ENCODE assay signal across 10 cellular contexts in genomic region chr16:68290455-68290854, GRCh38. TPM values are rescaled to one million over a fixed set of nuclear protein-coding genes. Genes with fewer than 3 reads are reported as not detected.
DNase-seq lines count a peak whose midpoint lies in the region; ATAC-seq and TF ChIP-seq lines count a peak whose summit lies in the region.
"Had no signal": no experiment of that assay in that cellular context is flagged by ENCODE, and none has a peak within 500 bp of the region (broad histone marks: within the 10 kb centered on the region; RNA-seq: fewer than 3 reads in every experiment).

No MANE protein-coding gene starts in this region.

- H3K9me3 Mint-ChIP-seq in activated CD4-positive, alpha-beta T cell treated with anti-CD3 and anti-CD28 coated beads for 36 hours (ENCODE audit: low read depth) = no peaks in the 10 kb centered on the region
- no peaks in the 10 kb centered on the region for H3K9me3 Mint-ChIP-seq in stimulated activated naive CD8-positive, alpha-beta T cell treated with anti-CD3 and anti-CD28 coated beads, Interleukin-15, amount 100 ng/mL, for 72 hours

- CTCF ChIA-PET in activated CD4-positive, alpha-beta T cell treated with anti-CD3 and anti-CD28 coated beads for 36 hours (lab: Charles Lee) = interaction anchor here (0.9 to 7.7 kb wide), 13 partner anchors 10 to 54 kb away, joined by 3 to 54 read pairs (median 11); partner anchors contain the start of genes PRMT7, SLC7A6 and SLC7A6OS
- CTCF ChIA-PET in RWPE1 (lab: Yijun Ruan, JAX) = interaction anchor here (0.7 to 1.1 kb wide), 2 partner anchors 29 to 38 kb away, joined by 3 read pairs; no protein-coding TSS in a partner anchor

- H3K27ac ChIP-seq in RWPE1 (peak overlapping the region; percentile 26), esophagus squamous epithelium (peak overlapping the region in 3 of 4 donors; percentile 39 to 73 (median 51)), gastroesophageal sphincter (peak overlapping the region in 2 of 4 donors; percentile 35 to 63)

- ATAC-seq in activated CD4-positive, alpha-beta T cell treated with anti-CD3 and anti-CD28 coated beads for 36 hours = no peak
- no peak for ATAC-seq in stimulated activated naive CD8-positive, alpha-beta T cell treated with anti-CD3 and anti-CD28 coated beads, Interleukin-15, amount 100 ng/mL, for 72 hours
- ATAC-seq in HG03045 (IDR thresholded peaks at IDR 0.05; ENCODE audit: unreplicated experiment) = no peak
- no peak for ATAC-seq in gastroesophageal sphincter

- peaks cover 76% of the 10 kb centered on the region for H3K4me1 Mint-ChIP-seq in activated CD4-positive, alpha-beta T cell treated with anti-CD3 and anti-CD28 coated beads for 36 hours
- H3K4me1 Mint-ChIP-seq in stimulated activated naive CD8-positive, alpha-beta T cell treated with anti-CD3 and anti-CD28 coated beads, Interleukin-15, amount 100 ng/mL, for 72 hours = peaks cover 91% of the 10 kb centered on the region

- intact Hi-C loops in activated CD4-positive, alpha-beta T cell treated with anti-CD3 and anti-CD28 coated beads for 36 hours (cut with DNase I, micrococcal nuclease) = no loop called here
- intact Hi-C loops in esophagus squamous epithelium (cut with DNase I) = loop anchor here (10.0 kb wide), 1 partner anchor 64 kb away; no protein-coding TSS in a partner anchor

- H3K27me3 Mint-ChIP-seq in activated CD4-positive, alpha-beta T cell treated with anti-CD3 and anti-CD28 coated beads for 36 hours = no peaks in the 10 kb centered on the region
- H3K27me3 Mint-ChIP-seq in stimulated activated naive CD8-positive, alpha-beta T cell treated with anti-CD3 and anti-CD28 coated beads, Interleukin-15, amount 100 ng/mL, for 72 hours = no peaks in the 10 kb centered on the region

- TF ChIP-seq POLR2A in esophagus squamous epithelium (IDR thresholded peaks at IDR 0.05) (no peak), gastroesophageal sphincter (IDR thresholded peaks at IDR 0.05) (no peak)

- TF ChIP-seq EP300 in gastroesophageal sphincter (IDR thresholded peaks at IDR 0.05) = no peak

- TF ChIP-seq CTCF in RWPE1 (conservative IDR thresholded peaks at IDR 0.05; ENCODE audit: low read depth) (no peak), esophagus squamous epithelium (IDR thresholded peaks at IDR 0.05) (no peak), gastroesophageal sphincter (IDR thresholded peaks at IDR 0.05) (no peak)

- peak overlapping the region; percentile 96 for H3K27ac Mint-ChIP-seq in activated CD4-positive, alpha-beta T cell treated with anti-CD3 and anti-CD28 coated beads for 36 hours
- peak overlapping the region; percentile 20 to 92 for H3K27ac Mint-ChIP-seq in stimulated activated naive CD8-positive, alpha-beta T cell treated with anti-CD3 and anti-CD28 coated beads, Interleukin-15, amount 100 ng/mL, for 72 hours

- POLR2A ChIA-PET in activated CD4-positive, alpha-beta T cell treated with anti-CD3 and anti-CD28 coated beads for 36 hours (lab: Charles Lee) = interaction anchor here (0.5 to 2.3 kb wide), 6 partner anchors 9 to 26 kb away, joined by 3 to 11 read pairs (median 3); partner anchors contain the start of gene SLC7A6
- POLR2A ChIA-PET in RWPE1 (lab: Yijun Ruan, JAX; ENCODE audit: low non-redundant PET) = no interaction called here

- WGBS in esophagus squamous epithelium, 2 donors = 60 to 73% methylated on average over 3 of the region's 7 CpGs
- WGBS in gastroesophageal sphincter (ENCODE audit: low coverage in 1 of 2), 2 donors = 40% methylated on average over 2 of the region's 7 CpGs; no CpG with 5 or more reads in 1 of the 2 donors

- H3K9me3 ChIP-seq in esophagus squamous epithelium (no peaks in the 10 kb centered on the region), gastroesophageal sphincter (no peaks in the 10 kb centered on the region)

- H3K4me1 ChIP-seq in esophagus squamous epithelium (peaks cover 9 to 51% (median 33%) of the 10 kb centered on the region in 3 donors), gastroesophageal sphincter (peaks cover 0 to 43% (median 17%) of the 10 kb centered on the region in 3 donors)

- H3K36me3 ChIP-seq in esophagus squamous epithelium (peaks cover 6 to 73% (median 11%) of the 10 kb centered on the region in 3 donors), gastroesophageal sphincter (peaks cover 0 to 78% of the 10 kb centered on the region in 2 donors)

- H3K4me3 ChIP-seq in esophagus squamous epithelium (no peak overlapping the region), gastroesophageal sphincter (no peak overlapping the region)

- H3K27me3 ChIP-seq in esophagus squamous epithelium (no peaks in the 10 kb centered on the region), gastroesophageal sphincter (no peaks in the 10 kb centered on the region)

- H3K4me3 Mint-ChIP-seq in activated CD4-positive, alpha-beta T cell treated with anti-CD3 and anti-CD28 coated beads for 36 hours = no peak overlapping the region
- H3K4me3 Mint-ChIP-seq in stimulated activated naive CD8-positive, alpha-beta T cell treated with anti-CD3 and anti-CD28 coated beads, Interleukin-15, amount 100 ng/mL, for 72 hours = peak overlapping the region; percentile 24 to 44

- peaks cover 62% of the 10 kb centered on the region for H3K36me3 Mint-ChIP-seq in activated CD4-positive, alpha-beta T cell treated with anti-CD3 and anti-CD28 coated beads for 36 hours (ENCODE audit: low read depth)

- DNase-seq in activated CD4-positive, alpha-beta T cell treated with anti-CD3 and anti-CD28 coated beads for 36 hours = no peak
- no peak for DNase-seq in activated CD4-positive, alpha-beta T cell treated with anti-CD3 and anti-CD28 coated beads for 4 hours
- no peak for DNase-seq in RWPE1 (ENCODE audit: low spot score)
- no peak for DNase-seq in esophagus squamous epithelium (lab: John Stamatoyannopoulos, UW)
- DNase-seq in stimulated activated naive CD8-positive, alpha-beta T cell treated with anti-CD3 and anti-CD28 coated beads, Interleukin-15, amount 100 ng/mL, for 72 hours = no peak
- no peak for DNase-seq in retina
- DNase-seq: hippocampal formation, NCI-H2081 had no signal

RNA-seq across cellular contexts. Expression of gene SLC7A6OS, which starts 20.3 kb away (rescaled TPM):
- total RNA-seq in activated CD4-positive, alpha-beta T cell treated with anti-CD3 and anti-CD28 coated beads for 36 hours = 10 to 100 TPM; 17.4 to 21.7 TPM
- total RNA-seq in esophagus squamous epithelium (10 to 100 TPM in 1 of 4 donors, 1 to 10 TPM in 3; 4.5 to 16.2 (median 6.7) TPM), gastroesophageal sphincter (10 to 100 TPM; 10.4 to 18.2 (median 11.2) TPM)

RNA-seq across cellular contexts. Expression of gene PRMT7, which starts 20.4 kb away (rescaled TPM):
- total RNA-seq in activated CD4-positive, alpha-beta T cell treated with anti-CD3 and anti-CD28 coated beads for 36 hours = 10 to 100 TPM; 62.7 to 70.7 TPM
- total RNA-seq in esophagus squamous epithelium = 10 to 100 TPM; 15.2 to 35.7 (median 21.2) TPM
- total RNA-seq in gastroesophageal sphincter = 10 to 100 TPM; 11.5 to 34.9 (median 27.4) TPM

RNA-seq across cellular contexts. Expression of gene SLC7A6, which starts 26.1 kb away (rescaled TPM):
- 10 to 100 TPM; 55.7 to 58.7 TPM for total RNA-seq in activated CD4-positive, alpha-beta T cell treated with anti-CD3 and anti-CD28 coated beads for 36 hours
- total RNA-seq in esophagus squamous epithelium (10 to 100 TPM in 1 of 4 donors, 1 to 10 TPM in 3; 5.7 to 28.2 (median 7.9) TPM), gastroesophageal sphincter (10 to 100 TPM; 19.1 to 51.5 (median 33.7) TPM)

RNA-seq across cellular contexts. Expression of gene PLA2G15, which starts 45.3 kb away (rescaled TPM):
- 1 to 10 TPM; 6.0 to 7.0 TPM for total RNA-seq in activated CD4-positive, alpha-beta T cell treated with anti-CD3 and anti-CD28 coated beads for 36 hours
- total RNA-seq in esophagus squamous epithelium (1 to 10 TPM; 3.3 to 9.8 (median 6.6) TPM), gastroesophageal sphincter (10 to 100 TPM in 3 of 4 donors, 1 to 10 TPM in 1; 4.5 to 18.0 (median 11.7) TPM)

RNA-seq across cellular contexts. Expression of gene ESRP2, which starts 54.5 kb away (rescaled TPM):
- total RNA-seq in activated CD4-positive, alpha-beta T cell treated with anti-CD3 and anti-CD28 coated beads for 36 hours = under 1 TPM; 0.58 to 0.85 TPM
- 100 to 1,000 TPM in 3 of 4 donors, 10 to 100 TPM in 1; 44.6 to 137 (median 118) TPM for total RNA-seq in esophagus squamous epithelium
- total RNA-seq in gastroesophageal sphincter = 1 to 10 TPM in 1 of 4 donors, under 1 TPM in 1, not detected in 2; 0.13 to 2.9 TPM
